ENCODE assay signal across 6 cellular contexts in genomic region chr6:56151825-56152224, GRCh38.
"Had no signal": no experiment of that assay in that cellular context is flagged by ENCODE, and none has a peak within 500 bp of the region (broad histone marks: within the 10 kb centered on the region; RNA-seq: fewer than 3 reads in every experiment).

No MANE protein-coding gene starts in this region.

- H3K9ac ChIP-seq: GM23248, KMS-11 had no signal

- H3K36me3 Mint-ChIP-seq: IgD-negative memory B cell had no signal

- H3K4me2 ChIP-seq: KMS-11 had no signal

- H3K4me1 Mint-ChIP-seq: H9, IgD-negative memory B cell had no signal

- DNase-seq: GM23248, H9, HCEC 1CT, KBM-7 had no signal

- H3K27me3 Mint-ChIP-seq: IgD-negative memory B cell had no signal

- H3K4me3 Mint-ChIP-seq: H9, IgD-negative memory B cell had no signal

- H3K27ac ChIP-seq: GM23248, KMS-11 had no signal

- H3K4me3 ChIP-seq: GM23248 had no signal

- H3K27ac Mint-ChIP-seq: H9, IgD-negative memory B cell had no signal
